13 cellular contexts compared by ENCODE assay signal in the genomic region with DNA sequence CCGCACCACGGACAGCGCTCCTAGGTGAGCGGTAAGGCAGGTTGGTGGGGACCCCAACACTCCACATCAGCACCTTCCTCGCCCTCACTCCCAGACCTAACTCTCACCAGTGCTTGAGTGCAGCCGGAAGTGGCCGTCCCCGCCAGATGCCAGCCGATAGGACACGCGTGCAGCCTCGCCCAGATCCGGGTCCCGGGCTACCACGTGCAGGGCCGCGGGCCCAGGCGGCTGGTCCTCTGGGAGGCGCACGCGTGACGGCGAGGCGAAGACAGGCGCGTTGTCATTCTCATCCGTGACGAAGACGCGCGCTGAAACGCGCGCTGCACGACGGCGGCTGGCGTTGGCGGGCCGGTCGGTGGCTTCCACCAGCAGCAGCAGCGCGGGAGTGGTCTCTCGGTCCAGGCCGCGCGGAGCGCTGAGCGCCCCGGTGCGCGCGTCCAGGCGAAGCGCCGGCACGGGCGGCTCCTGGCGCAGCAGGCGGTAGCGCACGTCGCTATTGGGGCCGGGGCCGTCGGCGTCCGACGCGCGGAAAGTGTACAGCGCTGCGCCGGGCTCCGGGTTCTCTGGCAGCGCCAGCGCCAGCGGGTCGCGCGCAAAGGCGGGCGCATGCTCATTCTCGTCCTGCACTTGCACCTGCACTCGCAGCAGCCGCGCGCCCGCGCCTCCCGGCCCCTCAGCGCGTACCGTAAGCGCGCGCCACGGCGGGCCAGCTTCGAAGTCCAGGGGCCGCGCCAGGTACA. TPM values are rescaled to one million over a fixed set of nuclear protein-coding genes. Genes with fewer than 3 reads are reported as not detected.
A peak's percentile ranks its signal among the peaks of the same experiment; 100 is the strongest.
DNase-seq lines count a peak whose midpoint lies in the region; ATAC-seq and TF ChIP-seq lines count a peak whose summit lies in the region.
"Had no signal": no experiment of that assay in that cellular context is flagged by ENCODE, and none has a peak within 500 bp of the region (broad histone marks: within the 10 kb centered on the region; RNA-seq: fewer than 3 reads in every experiment).

No MANE protein-coding gene starts in this region.

- H3K36me3 Mint-ChIP-seq in mesothelial cell of epicardium, result peaks cover 40% of the 10 kb centered on the region
- H3K36me3 Mint-ChIP-seq in chondrocyte (ENCODE audit: low read depth), result peaks cover 31% of the 10 kb centered on the region

- peak; percentile 34 for ATAC-seq in stimulated activated naive CD8-positive, alpha-beta T cell treated with anti-CD3 and anti-CD28 coated beads, Interleukin-15, amount 100 ng/mL, for 72 hours
- ATAC-seq in stimulated activated naive CD8-positive, alpha-beta T cell treated with anti-CD3 and anti-CD28 coated beads, Interleukin-15, Interleukin-2, amounts not matched to agents 100 U/mL and 50 U/mL, for 24 hours, result no peak
- ATAC-seq: activated T-cell treated with anti-CD3 and anti-CD28 coated beads, Interleukin-2, amount 50 U/mL, for 72 hours; effector memory CD8-positive, alpha-beta T cell; gastroesophageal sphincter had no signal

- H3K9me3 Mint-ChIP-seq in stimulated activated naive CD8-positive, alpha-beta T cell treated with anti-CD3 and anti-CD28 coated beads, Interleukin-15, amount 100 ng/mL, for 72 hours, result no peaks in the 10 kb centered on the region
- no peaks in the 10 kb centered on the region for H3K9me3 Mint-ChIP-seq in mesothelial cell of epicardium
- no peaks in the 10 kb centered on the region for H3K9me3 Mint-ChIP-seq in chondrocyte (ENCODE audit: low read depth)
- H3K9me3 Mint-ChIP-seq: activated T-cell treated with anti-CD3 and anti-CD28 coated beads, Interleukin-2, amount 50 U/mL, for 72 hours; effector memory CD8-positive, alpha-beta T cell had no signal

- H3K4me1 Mint-ChIP-seq in stimulated activated naive CD8-positive, alpha-beta T cell treated with anti-CD3 and anti-CD28 coated beads, Interleukin-15, amount 100 ng/mL, for 72 hours, result peaks cover 51% of the 10 kb centered on the region
- H3K4me1 Mint-ChIP-seq in mesothelial cell of epicardium (no peaks in the 10 kb centered on the region), chondrocyte (ENCODE audit: low read depth) (no peaks in the 10 kb centered on the region)

- no peak overlapping the region for H3K27ac Mint-ChIP-seq in stimulated activated naive CD8-positive, alpha-beta T cell treated with anti-CD3 and anti-CD28 coated beads, Interleukin-15, amount 100 ng/mL, for 72 hours
- H3K27ac Mint-ChIP-seq in mesothelial cell of epicardium (no peak overlapping the region), chondrocyte (ENCODE audit: unreplicated experiment) (no peak overlapping the region)
- H3K27ac Mint-ChIP-seq: activated T-cell treated with anti-CD3 and anti-CD28 coated beads, Interleukin-2, amount 50 U/mL, for 72 hours had no signal

- no peak for TF ChIP-seq CTCF in epithelial cell of esophagus (IDR thresholded peaks at IDR 0.05; ENCODE audit: insufficient read depth, low read depth, low read length, missing control alignments)
- TF ChIP-seq CTCF in mesothelial cell of epicardium (IDR thresholded peaks at IDR 0.05; ENCODE audit: unreplicated experiment), result no peak
- no peak for TF ChIP-seq CTCF in chondrocyte (IDR thresholded peaks at IDR 0.05)

- no peak overlapping the region for H3K4me3 Mint-ChIP-seq in stimulated activated naive CD8-positive, alpha-beta T cell treated with anti-CD3 and anti-CD28 coated beads, Interleukin-15, amount 100 ng/mL, for 72 hours
- H3K4me3 Mint-ChIP-seq in mesothelial cell of epicardium (peak overlapping the region; percentile 29), chondrocyte (ENCODE audit: unreplicated experiment) (no peak overlapping the region)
- H3K4me3 Mint-ChIP-seq: activated T-cell treated with anti-CD3 and anti-CD28 coated beads, Interleukin-2, amount 50 U/mL, for 72 hours; effector memory CD8-positive, alpha-beta T cell had no signal

- no peak for DNase-seq in stimulated activated naive CD8-positive, alpha-beta T cell treated with anti-CD3 and anti-CD28 coated beads, Interleukin-15, amount 100 ng/mL, for 72 hours
- no peak for DNase-seq in stimulated activated naive CD8-positive, alpha-beta T cell treated with anti-CD3 and anti-CD28 coated beads, Interleukin-15, Interleukin-2, amounts not matched to agents 100 U/mL and 50 U/mL, for 24 hours
- DNase-seq in epithelial cell of esophagus (ENCODE audit: low read depth) (peak; percentile 14), mesothelial cell of epicardium (ENCODE audit: low spot score in 2 of 2, unreplicated experiment in 2 of 2) (peak in 1 of 2 experiments; percentile 58), ureter (ENCODE audit: low spot score) (peak; percentile 37), chondrocyte (ENCODE audit: low spot score) (no peak), NCI-H526 treated with DMSO at 0.1 percent for 48 hours (lab: John Stamatoyannopoulos, UW) (no peak), occipital lobe (lab: John Stamatoyannopoulos, UW) (no peak)
- DNase-seq: activated T-cell treated with anti-CD3 and anti-CD28 coated beads, Interleukin-2, amount 50 U/mL, for 72 hours; anterior cingulate cortex; effector memory CD8-positive, alpha-beta T cell; NCI-H2227 treated with DMSO at 0.1 percent for 48 hours had no signal

- no peak overlapping the region for H3K4me3 ChIP-seq in epithelial cell of esophagus (ENCODE audit: low read length)
- H3K4me3 ChIP-seq: gastroesophageal sphincter had no signal

- no peaks in the 10 kb centered on the region for H3K27me3 Mint-ChIP-seq in stimulated activated naive CD8-positive, alpha-beta T cell treated with anti-CD3 and anti-CD28 coated beads, Interleukin-15, amount 100 ng/mL, for 72 hours
- H3K27me3 Mint-ChIP-seq in mesothelial cell of epicardium (ENCODE audit: low read depth), result peaks cover 36% of the 10 kb centered on the region
- no peaks in the 10 kb centered on the region for H3K27me3 Mint-ChIP-seq in chondrocyte (ENCODE audit: low read depth)
- H3K27me3 Mint-ChIP-seq: effector memory CD8-positive, alpha-beta T cell had no signal

RNA-seq across cellular contexts. Expression of gene TPP1, which starts 10.8 kb away (rescaled TPM):
- total RNA-seq in mesothelial cell of epicardium, result 45.8 to 50.1 TPM (median 46.0 TPM) in 3 replicates
- total RNA-seq in ureter, result 60.0 TPM
- total RNA-seq in chondrocyte, result 89.2 to 103 TPM (median 101 TPM) in 3 replicates
- total RNA-seq in occipital lobe, result 7.3 TPM

RNA-seq across cellular contexts. Expression of gene TAF10, which starts 18.0 kb away (rescaled TPM):
- 112 to 119 TPM (median 115 TPM) in 3 replicates for total RNA-seq in mesothelial cell of epicardium
- 176 TPM for total RNA-seq in ureter
- total RNA-seq in chondrocyte, result 80.9 to 124 TPM (median 82.8 TPM) in 3 replicates
- total RNA-seq in occipital lobe, result 15.3 TPM

RNA-seq across cellular contexts. Expression of gene DCHS1, which starts 25.5 kb away (rescaled TPM):
- total RNA-seq in mesothelial cell of epicardium, result 75.9 to 81.2 TPM (median 77.3 TPM) in 3 replicates
- 26.0 TPM for total RNA-seq in ureter
- 33.1 to 34.6 TPM (median 33.4 TPM) in 3 replicates for total RNA-seq in chondrocyte
- total RNA-seq in occipital lobe, result 49.9 TPM

RNA-seq across cellular contexts. Expression of gene ILK, which starts 26.5 kb away (rescaled TPM):
- 127 to 144 TPM (median 130 TPM) in 3 replicates for total RNA-seq in mesothelial cell of epicardium
- 192 TPM for total RNA-seq in ureter
- 200 to 258 TPM (median 248 TPM) in 3 replicates for total RNA-seq in chondrocyte
- total RNA-seq in occipital lobe, result 44.9 TPM

RNA-seq across cellular contexts. Expression of gene RRP8, which starts 26.6 kb away (rescaled TPM):
- total RNA-seq in mesothelial cell of epicardium (18.6 to 22.5 TPM (median 21.0 TPM) in 3 replicates), ureter (28.0 TPM), chondrocyte (12.8 to 15.7 TPM (median 15.1 TPM) in 3 replicates), occipital lobe (17.5 TPM)

Comparison
In these comparisons a context has a peak if more than half of its experiments do, and no peak if none do; other contexts are left out.
1. DNase-seq: peak in epithelial cell of esophagus (single experiment) and ureter (single experiment); none in stimulated activated naive CD8-positive, alpha-beta T cell treated with anti-CD3 and anti-CD28 coated beads, Interleukin-15, amount 100 ng/mL, for 72 hours (0 of 2), stimulated activated naive CD8-positive, alpha-beta T cell treated with anti-CD3 and anti-CD28 coated beads, Interleukin-15, Interleukin-2, amounts not matched to agents 100 U/mL and 50 U/mL, for 24 hours (single experiment), chondrocyte (single experiment), NCI-H526 treated with DMSO at 0.1 percent for 48 hours (single experiment) and occipital lobe (single experiment).